ENCODE assay signal across 29 cellular contexts in the genomic region with DNA sequence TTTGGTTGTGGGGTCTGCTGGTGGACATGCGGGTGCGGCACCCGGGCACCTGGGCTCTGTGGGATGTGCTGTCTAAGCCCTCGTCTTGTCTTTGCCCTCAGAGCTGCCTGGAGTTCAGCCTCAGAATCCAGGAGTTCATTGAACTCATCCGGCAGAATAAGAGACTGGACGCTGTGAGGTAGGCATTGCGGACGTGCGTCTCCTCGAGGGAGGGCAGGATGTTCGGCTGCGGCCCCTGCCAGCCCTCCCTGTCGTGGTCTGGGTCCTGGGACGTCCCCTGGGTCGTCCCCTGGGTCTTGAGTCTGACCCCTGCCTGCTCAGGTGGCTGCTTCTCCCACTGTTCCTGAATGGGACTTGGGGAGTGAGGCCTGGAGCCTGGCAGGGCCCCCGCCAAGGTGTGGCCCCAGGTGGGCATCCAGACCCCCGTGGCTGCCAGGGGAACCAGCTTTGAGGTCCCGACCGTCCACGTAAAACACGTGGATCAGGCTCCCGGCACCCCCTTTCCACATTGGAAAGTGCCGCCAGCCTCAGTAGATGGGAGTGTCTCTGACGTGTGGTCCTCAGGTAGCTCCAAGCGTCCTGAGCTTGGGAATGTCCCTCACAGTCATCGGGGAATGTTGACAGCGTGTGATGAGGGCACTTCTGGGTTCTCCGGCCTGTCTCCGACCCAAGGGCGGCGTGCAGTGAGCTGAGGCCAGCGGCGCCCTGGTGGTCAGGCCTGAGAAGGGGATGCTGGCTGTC.
"Had no signal": no experiment of that assay in that cellular context is flagged by ENCODE, and none has a peak within 500 bp of the region (broad histone marks: within the 10 kb centered on the region; RNA-seq: fewer than 3 reads in every experiment).

No MANE protein-coding gene starts in this region.

- DNase-seq: colonic mucosa; effector CD8-positive, alpha-beta T cell; endodermal cell; foreskin fibroblast; gastrocnemius medialis; head of caudate nucleus; kidney glomerular epithelial cell; left colon; left ventricle myocardium inferior; lower lobe of right lung; natural killer cell; stimulated activated CD4-positive, alpha-beta T cell treated with anti-CD3 and anti-CD28 coated beads, Interleukin-15, amount 100 ng/mL, for 24 hours; stimulated activated CD4-positive, alpha-beta T cell treated with anti-CD3 and anti-CD28 coated beads, Interleukin-2, amount 100 ng/mL, for 48 hours; stimulated activated naive B cell treated with anti-CD40 and anti-IgM and Interleukin-4, amounts not matched to agents 10 μg/mL and 1 μg/mL and 100 μg/mL, for 72 hours; upper lobe of right lung; uterus had no signal

- H3K4me2 ChIP-seq: hepatocyte had no signal

- ATAC-seq: esophagus mucosa; gastrocnemius medialis; left colon; lower lobe of right lung; natural killer cell; stimulated activated naive B cell treated with anti-CD40 and anti-IgM and Interleukin-4, amounts not matched to agents 10 μg/mL and 1 μg/mL and 100 μg/mL, for 72 hours; upper lobe of right lung had no signal

- H3K27ac Mint-ChIP-seq: dendritic cell treated with granulocyte-macrophage colony-stimulating factor and Interleukin-4, amounts not matched to agents 40 ng/mL and 50 ng/mL, for 4 days; endodermal cell; natural killer cell; stimulated activated naive B cell treated with anti-CD40 and anti-IgM and Interleukin-4, amounts not matched to agents 10 μg/mL and 1 μg/mL and 100 μg/mL, for 72 hours; stimulated activated naive CD8-positive, alpha-beta T cell treated with anti-CD3 and anti-CD28 coated beads, Interleukin-15, Interleukin-2, amounts not matched to agents 100 ng/mL and 50 ng/mL, for 24 hours had no signal

- H2AFZ ChIP-seq: hepatocyte, parathyroid adenoma had no signal

- H3K27me3 Mint-ChIP-seq: dendritic cell treated with granulocyte-macrophage colony-stimulating factor and Interleukin-4, amounts not matched to agents 40 ng/mL and 50 ng/mL, for 4 days; stimulated activated naive B cell treated with anti-CD40 and anti-IgM and Interleukin-4, amounts not matched to agents 10 μg/mL and 1 μg/mL and 100 μg/mL, for 72 hours; stimulated activated naive CD8-positive, alpha-beta T cell treated with anti-CD3 and anti-CD28 coated beads, Interleukin-15, Interleukin-2, amounts not matched to agents 100 ng/mL and 50 ng/mL, for 24 hours had no signal

- H3K4me1 Mint-ChIP-seq: endodermal cell had no signal

- H3K79me2 ChIP-seq: hepatocyte had no signal

- H3K4me3 Mint-ChIP-seq: dendritic cell treated with granulocyte-macrophage colony-stimulating factor and Interleukin-4, amounts not matched to agents 40 ng/mL and 50 ng/mL, for 4 days; endodermal cell; natural killer cell; stimulated activated naive B cell treated with anti-CD40 and anti-IgM and Interleukin-4, amounts not matched to agents 10 μg/mL and 1 μg/mL and 100 μg/mL, for 72 hours; stimulated activated naive CD8-positive, alpha-beta T cell treated with anti-CD3 and anti-CD28 coated beads, Interleukin-15, Interleukin-2, amounts not matched to agents 100 ng/mL and 50 ng/mL, for 24 hours had no signal

- H3K9me3 ChIP-seq: colonic mucosa, gastrocnemius medialis, left ventricle myocardium inferior, lower lobe of right lung, neutrophil, prostate gland, right atrium auricular region, thoracic aorta, tibial nerve, upper lobe of right lung, uterus had no signal

- H3K36me3 ChIP-seq: uterus had no signal

- H3K4me3 ChIP-seq: colonic mucosa, gastrocnemius medialis, hepatocyte, left ventricle myocardium inferior, lower lobe of right lung, prostate gland, right atrium auricular region, skin epidermis, thoracic aorta, tibial nerve, upper lobe of right lung, uterus had no signal

- H3K9ac ChIP-seq: parathyroid adenoma had no signal

- H3K36me3 Mint-ChIP-seq: natural killer cell had no signal

- H3K27me3 ChIP-seq: colonic mucosa, gastrocnemius medialis, hepatocyte, neutrophil, right atrium auricular region, tibial nerve, upper lobe of right lung, uterus had no signal

- H3K27ac ChIP-seq: colonic mucosa, epithelial cell of prostate, gastrocnemius medialis, hepatocyte, left ventricle myocardium inferior, lower lobe of right lung, neutrophil, parathyroid adenoma, prostate gland, right atrium auricular region, skin epidermis, thoracic aorta, tibial nerve, upper lobe of right lung, uterus had no signal

- H3K9me3 Mint-ChIP-seq: dendritic cell treated with granulocyte-macrophage colony-stimulating factor and Interleukin-4, amounts not matched to agents 40 ng/mL and 50 ng/mL, for 4 days; endodermal cell; natural killer cell; stimulated activated naive B cell treated with anti-CD40 and anti-IgM and Interleukin-4, amounts not matched to agents 10 μg/mL and 1 μg/mL and 100 μg/mL, for 72 hours; stimulated activated naive CD8-positive, alpha-beta T cell treated with anti-CD3 and anti-CD28 coated beads, Interleukin-15, Interleukin-2, amounts not matched to agents 100 ng/mL and 50 ng/mL, for 24 hours had no signal

- H3K4me1 ChIP-seq: colonic mucosa, prostate gland, upper lobe of right lung, uterus had no signal

- FAIRE-seq: islet of Langerhans had no signal
